ENCODE assay signal across 26 cellular contexts in the genomic region with DNA sequence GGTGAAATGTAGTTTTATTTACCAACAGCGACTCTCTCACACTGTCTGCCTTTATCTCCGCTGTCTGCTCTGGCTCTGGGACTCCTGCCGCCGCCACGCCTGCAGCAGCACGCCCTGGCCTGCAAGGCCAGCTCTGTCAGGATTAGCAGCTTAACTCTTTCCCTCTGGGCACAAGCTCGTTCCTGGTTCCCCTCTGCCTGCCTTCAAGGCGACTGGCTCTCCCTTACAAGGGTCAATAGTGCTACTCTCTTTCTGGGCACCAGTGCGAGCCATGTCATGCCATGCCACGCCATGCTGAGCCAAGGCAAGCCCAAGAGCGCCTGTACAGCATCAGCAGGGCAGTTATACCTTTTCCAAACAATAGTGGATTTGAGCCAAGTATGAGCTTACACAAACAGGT. TPM values are rescaled to one million over a fixed set of nuclear protein-coding genes. Genes with fewer than 3 reads are reported as not detected.
DNase-seq lines count a peak whose midpoint lies in the region; ATAC-seq and TF ChIP-seq lines count a peak whose summit lies in the region.
"Had no signal": no experiment of that assay in that cellular context is flagged by ENCODE, and none has a peak within 500 bp of the region (broad histone marks: within the 10 kb centered on the region; RNA-seq: fewer than 3 reads in every experiment).

No MANE protein-coding gene starts in this region.

- no peak overlapping the region for H2AK5ac ChIP-seq in mesenchymal stem cell (ENCODE audit: low read length, severe bottlenecking)

- H2BK12ac ChIP-seq in mesenchymal stem cell (ENCODE audit: low read length in 2 of 2): peak overlapping the region; percentile 27 to 82

- H3K79me1 ChIP-seq in mesenchymal stem cell (replicated peaks; ENCODE audit: low read length, poor library complexity, severe bottlenecking): no peaks in the 10 kb centered on the region

- H2BK5ac ChIP-seq in mesenchymal stem cell (ENCODE audit: low read depth, low read length, poor library complexity, severe bottlenecking): no peak overlapping the region

- no peak for ATAC-seq in stimulated activated naive B cell treated with anti-CD40 and anti-IgM and Interleukin-4, amounts not matched to agents 10 μg/mL and 1 μg/mL and 100 μg/mL, for 72 hours (replicated peaks)
- ATAC-seq in GM18519 (IDR thresholded peaks at IDR 0.05; ENCODE audit: low FRiP score, unreplicated experiment): no peak

- no peak for TF ChIP-seq EP300 in transverse colon (IDR thresholded peaks at IDR 0.05; ENCODE audit: low read depth)

- H3K27ac Mint-ChIP-seq in stimulated activated naive B cell treated with anti-CD40 and anti-IgM and Interleukin-4, amounts not matched to agents 10 μg/mL and 1 μg/mL and 100 μg/mL, for 72 hours: peak overlapping the region; percentile 27
- H3K27ac Mint-ChIP-seq: activated naive CD8-positive, alpha-beta T cell treated with anti-CD3 and anti-CD28 coated beads for 36 hours; HFFc6; type B pancreatic cell had no signal

- peak overlapping the region in 1 of 2 experiments; percentile 57 for H3K4ac ChIP-seq in mesenchymal stem cell (ENCODE audit: low read depth in 1 of 2, low read length in 2 of 2)

- in situ Hi-C loops in transverse colon (cut with MboI; ENCODE audit: low pct_ligation_motif_present in 1 of 4, low pct_unique_long_range_greater_than_20kb in 1 of 4, low sequenced_read_pairs in 3 of 4): no loop called here

- H3K4me1 Mint-ChIP-seq in stimulated activated naive B cell treated with anti-CD40 and anti-IgM and Interleukin-4, amounts not matched to agents 10 μg/mL and 1 μg/mL and 100 μg/mL, for 72 hours: peaks cover 15 to 27% of the 10 kb centered on the region in 2 donors

- H3K9me3 Mint-ChIP-seq in stimulated activated naive B cell treated with anti-CD40 and anti-IgM and Interleukin-4, amounts not matched to agents 10 μg/mL and 1 μg/mL and 100 μg/mL, for 72 hours: peaks cover 0 to 1% of the 10 kb centered on the region in 2 donors
- H3K9me3 Mint-ChIP-seq: HFFc6, type B pancreatic cell had no signal

- WGBS in mesenchymal stem cell: 71% methylated on average over 10 of the region's 11 CpGs
- 80 to 83% methylated on average over 1 to 11 of the region's 11 CpGs for WGBS in transverse colon (ENCODE audit: low coverage in 1 of 2), 2 donors

- H3K4me1 ChIP-seq in mesenchymal stem cell (ENCODE audit: control insufficient read depth, insufficient read depth, low read depth, low read length): no peaks in the 10 kb centered on the region
- peaks cover 0 to 8% (median 0%) of the 10 kb centered on the region in 4 donors for H3K4me1 ChIP-seq in transverse colon
- H3K4me1 ChIP-seq: BE2C, parathyroid adenoma had no signal

- H3K23ac ChIP-seq in mesenchymal stem cell (ENCODE audit: low read length in 2 of 2): no peak overlapping the region

- no peaks in the 10 kb centered on the region for H3K36me3 Mint-ChIP-seq in stimulated activated naive B cell treated with anti-CD40 and anti-IgM and Interleukin-4, amounts not matched to agents 10 μg/mL and 1 μg/mL and 100 μg/mL, for 72 hours
- H3K36me3 Mint-ChIP-seq: activated naive CD8-positive, alpha-beta T cell treated with anti-CD3 and anti-CD28 coated beads for 36 hours; type B pancreatic cell had no signal

- H3K27me3 ChIP-seq in mesenchymal stem cell (ENCODE audit: control insufficient read depth in 1 of 2, insufficient read depth in 1 of 2, low read length in 2 of 2): no peaks in the 10 kb centered on the region
- H3K27me3 ChIP-seq in transverse colon: no peaks in the 10 kb centered on the region
- H3K27me3 ChIP-seq: stomach had no signal

- no peak overlapping the region for H3K4me2 ChIP-seq in mesenchymal stem cell (ENCODE audit: low read length, poor library complexity, severe bottlenecking)

- H3K14ac ChIP-seq in mesenchymal stem cell (ENCODE audit: low read length in 2 of 2): no peak overlapping the region

- H3K27ac ChIP-seq in mesenchymal stem cell (ENCODE audit: low read length, poor library complexity, severe bottlenecking) (no peak overlapping the region), transverse colon (no peak overlapping the region)
- H3K27ac ChIP-seq: parathyroid adenoma, stomach had no signal

- H3K9ac ChIP-seq in mesenchymal stem cell (ENCODE audit: low read length): peak overlapping the region; percentile 27
- H3K9ac ChIP-seq: parathyroid adenoma had no signal

- H3K9me3 ChIP-seq in mesenchymal stem cell (ENCODE audit: control insufficient read depth, low read length) (no peaks in the 10 kb centered on the region), transverse colon (no peaks in the 10 kb centered on the region)
- H3K9me3 ChIP-seq: BE2C, stomach had no signal

- H2AFZ ChIP-seq in mesenchymal stem cell (ENCODE audit: low read depth, low read length): no peak overlapping the region
- H2AFZ ChIP-seq: parathyroid adenoma had no signal

- H4K8ac ChIP-seq in mesenchymal stem cell (ENCODE audit: low read length): peak overlapping the region; percentile 84

- H2BK120ac ChIP-seq in mesenchymal stem cell (ENCODE audit: low read depth, low read length): no peak overlapping the region

- no peak overlapping the region for H2BK15ac ChIP-seq in mesenchymal stem cell (ENCODE audit: low read depth, poor library complexity, severe bottlenecking)

- DNase-seq in NCI-H82 (lab: John Stamatoyannopoulos, UW) (peak; percentile 47), NCI-H82 treated with DMSO at 0.1 percent for 48 hours (lab: John Stamatoyannopoulos, UW; ENCODE audit: unreplicated experiment) (no peak), ecto neural progenitor cell (ENCODE audit: low spot score) (peak; percentile 79), mesenchymal stem cell (no peak), CD1c-positive myeloid dendritic cell (ENCODE audit: extremely low spot score) (no peak), transverse colon (no peak)
- DNase-seq in stimulated activated naive B cell treated with anti-CD40 and anti-IgM and Interleukin-4, amounts not matched to agents 10 μg/mL and 1 μg/mL and 100 μg/mL, for 72 hours: no peak
- DNase-seq: activated naive CD8-positive, alpha-beta T cell treated with anti-CD3 and anti-CD28 coated beads for 36 hours; BE2C; EL; HFFc6; hippocampal formation; naive B cell; NCI-H1436; NCI-H2171; NCI-H526 treated with DMSO at 0.1 percent for 48 hours; SHP77 treated with DMSO at 0.1 percent for 48 hours; small intestine; stimulated activated CD4-positive, alpha-beta T cell treated with anti-CD3 and anti-CD28 coated beads, Interleukin-2, amount 100 ng/mL, for 48 hours; stomach had no signal

- peak overlapping the region; percentile 78 for H4K91ac ChIP-seq in mesenchymal stem cell (ENCODE audit: low read length)

- H3K27me3 Mint-ChIP-seq in stimulated activated naive B cell treated with anti-CD40 and anti-IgM and Interleukin-4, amounts not matched to agents 10 μg/mL and 1 μg/mL and 100 μg/mL, for 72 hours: no peaks in the 10 kb centered on the region
- H3K27me3 Mint-ChIP-seq: activated naive CD8-positive, alpha-beta T cell treated with anti-CD3 and anti-CD28 coated beads for 36 hours; naive B cell; type B pancreatic cell had no signal

- H3K36me3 ChIP-seq in mesenchymal stem cell (ENCODE audit: control insufficient read depth in 1 of 2, insufficient read depth in 2 of 2, low read depth in 1 of 2, low read length in 2 of 2) (no peaks in the 10 kb centered on the region), transverse colon (no peaks in the 10 kb centered on the region)
- H3K36me3 ChIP-seq: BE2C, stomach had no signal

- no peak for TF ChIP-seq CTCF in transverse colon (IDR thresholded peaks at IDR 0.05)

- H3K4me3 ChIP-seq in mesenchymal stem cell (ENCODE audit: insufficient read depth in 1 of 2, low read depth in 1 of 2, low read length in 2 of 2): peak overlapping the region in 1 of 2 experiments; percentile 17
- no peak overlapping the region for H3K4me3 ChIP-seq in transverse colon
- H3K4me3 ChIP-seq: stomach had no signal

- no peak for TF ChIP-seq POLR2A in transverse colon (IDR thresholded peaks at IDR 0.05)

- H3K18ac ChIP-seq in mesenchymal stem cell (ENCODE audit: low read depth in 1 of 2, low read length in 2 of 2): no peak overlapping the region

- intact Hi-C loops in transverse colon (cut with DNase I; ENCODE audit: low total_unique reads): no loop called here

- no peak overlapping the region for H3K4me3 Mint-ChIP-seq in stimulated activated naive B cell treated with anti-CD40 and anti-IgM and Interleukin-4, amounts not matched to agents 10 μg/mL and 1 μg/mL and 100 μg/mL, for 72 hours
- H3K4me3 Mint-ChIP-seq: activated naive CD8-positive, alpha-beta T cell treated with anti-CD3 and anti-CD28 coated beads for 36 hours; HFFc6; type B pancreatic cell had no signal

RNA-seq across cellular contexts. Expression of a gene that starts 3.6 kb away (rescaled TPM):
- 89.1 TPM for polyA plus RNA-seq in mesenchymal stem cell (2013, experiment 1 of 2)
- polyA plus RNA-seq in mesenchymal stem cell (2013, experiment 2 of 2): 94.1 TPM
- 10 to 100 TPM in 1 of 4 donors, 1 to 10 TPM in 1, not detected in 2; 4.8 to 11.7 TPM for total RNA-seq in transverse colon
- total RNA-seq: HFFc6 had no signal

RNA-seq across cellular contexts. Expression of a gene that starts 8.5 kb away (rescaled TPM):
- not detected for polyA plus RNA-seq in mesenchymal stem cell (2013, experiment 1 of 2)
- polyA plus RNA-seq in mesenchymal stem cell (2013, experiment 2 of 2): not detected
- not detected for total RNA-seq in transverse colon
- total RNA-seq: A172; activated naive CD8-positive, alpha-beta T cell treated with anti-CD3 and anti-CD28 coated beads for 36 hours; fibroblast of villous mesenchyme; HFFc6; kidney epithelial cell; stomach had no signal
- polyA plus RNA-seq: small intestine, stomach had no signal

RNA-seq across cellular contexts. Expression of a gene that starts 45.5 kb away (rescaled TPM):
- polyA plus RNA-seq in mesenchymal stem cell (2013, experiment 1 of 2): not detected
- 0.10 TPM for polyA plus RNA-seq in mesenchymal stem cell (2013, experiment 2 of 2)
- total RNA-seq in transverse colon: not detected
- total RNA-seq: A172; activated naive CD8-positive, alpha-beta T cell treated with anti-CD3 and anti-CD28 coated beads for 36 hours; HFFc6 had no signal

RNA-seq across cellular contexts. Expression of a gene that starts 59.4 kb away (rescaled TPM):
- polyA plus RNA-seq in mesenchymal stem cell (2013, experiment 1 of 2): not detected
- not detected for polyA plus RNA-seq in mesenchymal stem cell (2013, experiment 2 of 2)
- total RNA-seq in transverse colon: not detected
- total RNA-seq: A172; activated naive CD8-positive, alpha-beta T cell treated with anti-CD3 and anti-CD28 coated beads for 36 hours; fibroblast of villous mesenchyme; HFFc6; kidney epithelial cell; stomach had no signal
- polyA plus RNA-seq: small intestine, stomach had no signal

Comparison
In these comparisons a context has a peak if more than half of its experiments do, and no peak if none do; other contexts are left out.
1. DNase-seq: peak in NCI-H82 (single experiment) and ecto neural progenitor cell (single experiment); none in NCI-H82 treated with DMSO at 0.1 percent for 48 hours (single experiment), mesenchymal stem cell (single experiment), stimulated activated naive B cell treated with anti-CD40 and anti-IgM and Interleukin-4, amounts not matched to agents 10 μg/mL and 1 μg/mL and 100 μg/mL, for 72 hours (single experiment), CD1c-positive myeloid dendritic cell (single experiment) and transverse colon (single experiment).